9 cellular contexts compared by ENCODE assay signal in genomic region chr5:14156611-14157493, GRCh38. TPM values are rescaled to one million over a fixed set of nuclear protein-coding genes. Genes with fewer than 3 reads are reported as not detected.
DNase-seq lines count a peak whose midpoint lies in the region; ATAC-seq lines count a peak whose summit lies in the region.
"Had no signal": no experiment of that assay in that cellular context is flagged by ENCODE, and none has a peak within 500 bp of the region (broad histone marks: within the 10 kb centered on the region; RNA-seq: fewer than 3 reads in every experiment).

No MANE protein-coding gene starts in this region.

- H3K36me3 Mint-ChIP-seq in activated T-helper 1 cell treated with anti-CD3 and anti-CD28 coated beads, Interleukin-12 subunit alpha, Interleukin-12 subunit beta, Interleukin-2, Interleukin-4 antibody, amounts not matched to agents 30 ng/mL and 10 ng/mL and 1 ng/mL, durations not matched to agents 14 hours and 24 hours and 36 hours (ENCODE audit: low read depth) = no peaks in the 10 kb centered on the region
- H3K36me3 Mint-ChIP-seq: activated naive CD8-positive, alpha-beta T cell treated with anti-CD3 and anti-CD28 coated beads, Interleukin-2, amount 10 ng/mL, durations not matched to agents 7 days and 5 days had no signal

- no peaks in the 10 kb centered on the region for H3K36me3 ChIP-seq in muscle layer of colon (ENCODE audit: insufficient read depth, low read length)

- peaks cover 72% of the 10 kb centered on the region for H3K4me1 ChIP-seq in muscle layer of colon (ENCODE audit: insufficient read depth, low read length)

- no peaks in the 10 kb centered on the region for H3K4me1 Mint-ChIP-seq in activated T-helper 1 cell treated with anti-CD3 and anti-CD28 coated beads, Interleukin-12 subunit alpha, Interleukin-12 subunit beta, Interleukin-2, Interleukin-4 antibody, amounts not matched to agents 30 ng/mL and 10 ng/mL and 1 ng/mL, durations not matched to agents 14 hours and 24 hours and 36 hours (ENCODE audit: low read depth)
- H3K4me1 Mint-ChIP-seq: activated naive CD8-positive, alpha-beta T cell treated with anti-CD3 and anti-CD28 coated beads, Interleukin-2, amount 10 ng/mL, durations not matched to agents 7 days and 5 days had no signal

- DNase-seq in NCI-H187 (lab: John Stamatoyannopoulos, UW) (peak; percentile 43 to 49), brain pericyte (ENCODE audit: low read depth, low spot score) (peak; percentile 78), GDM1 (lab: John Stamatoyannopoulos, UW) (no peak)
- no peak for DNase-seq in activated T-helper 1 cell treated with anti-CD3 and anti-CD28 coated beads, Interleukin-12 subunit alpha, Interleukin-12 subunit beta, Interleukin-2, Interleukin-4 antibody, amounts not matched to agents 30 ng/mL and 10 ng/mL and 1 ng/mL, durations not matched to agents 14 hours and 24 hours and 36 hours (ENCODE audit: low spot score)
- DNase-seq: activated naive CD8-positive, alpha-beta T cell treated with anti-CD3 and anti-CD28 coated beads, Interleukin-2, amount 10 ng/mL, durations not matched to agents 7 days and 5 days had no signal

- intact Hi-C loops in activated T-helper 1 cell treated with anti-CD3 and anti-CD28 coated beads, Interleukin-12 subunit alpha, Interleukin-12 subunit beta, Interleukin-2, Interleukin-4 antibody, amounts not matched to agents 30 ng/mL and 10 ng/mL and 1 ng/mL, durations not matched to agents 14 hours and 24 hours and 36 hours (cut with micrococcal nuclease) = no loop called here

- no peak overlapping the region for H3K27ac Mint-ChIP-seq in activated T-helper 1 cell treated with anti-CD3 and anti-CD28 coated beads, Interleukin-12 subunit alpha, Interleukin-12 subunit beta, Interleukin-2, Interleukin-4 antibody, amounts not matched to agents 30 ng/mL and 10 ng/mL and 1 ng/mL, durations not matched to agents 14 hours and 24 hours and 36 hours
- H3K27ac Mint-ChIP-seq: activated naive CD8-positive, alpha-beta T cell treated with anti-CD3 and anti-CD28 coated beads, Interleukin-2, amount 10 ng/mL, durations not matched to agents 7 days and 5 days had no signal

- H3K27me3 Mint-ChIP-seq in activated T-helper 1 cell treated with anti-CD3 and anti-CD28 coated beads, Interleukin-12 subunit alpha, Interleukin-12 subunit beta, Interleukin-2, Interleukin-4 antibody, amounts not matched to agents 30 ng/mL and 10 ng/mL and 1 ng/mL, durations not matched to agents 14 hours and 24 hours and 36 hours (ENCODE audit: insufficient read depth) = peaks cover 7% of the 10 kb centered on the region

- peak overlapping the region in 1 of 2 donors; percentile 10 for H3K4me3 ChIP-seq in muscle layer of colon (ENCODE audit: low read depth in 1 of 2, low read length in 2 of 2)

- peak; percentile 34 for ATAC-seq in GM18508 (IDR thresholded peaks at IDR 0.05; ENCODE audit: insufficient read depth, unreplicated experiment)
- peak; percentile 61 for ATAC-seq in HG02642 (IDR thresholded peaks at IDR 0.05; ENCODE audit: poor library complexity, unreplicated experiment)
- no peak for ATAC-seq in activated CD4-positive, CD25-positive, alpha-beta regulatory T cell treated with anti-CD3 and anti-CD28 coated beads, Interleukin-2, amount 50 U/mL, for 24 hours

- H3K9me3 ChIP-seq in muscle layer of colon (ENCODE audit: low read length) = no peaks in the 10 kb centered on the region

- no peaks in the 10 kb centered on the region for H3K27me3 ChIP-seq in muscle layer of colon (ENCODE audit: control insufficient read depth in 1 of 2, insufficient read depth in 2 of 2, low read length in 2 of 2)

- no peaks in the 10 kb centered on the region for H3K9me3 Mint-ChIP-seq in activated T-helper 1 cell treated with anti-CD3 and anti-CD28 coated beads, Interleukin-12 subunit alpha, Interleukin-12 subunit beta, Interleukin-2, Interleukin-4 antibody, amounts not matched to agents 30 ng/mL and 10 ng/mL and 1 ng/mL, durations not matched to agents 14 hours and 24 hours and 36 hours
- H3K9me3 Mint-ChIP-seq: activated naive CD8-positive, alpha-beta T cell treated with anti-CD3 and anti-CD28 coated beads, Interleukin-2, amount 10 ng/mL, durations not matched to agents 7 days and 5 days had no signal

- peak overlapping the region; percentile 58 for H3K9ac ChIP-seq in muscle layer of colon (ENCODE audit: low read length)

- H3K27ac ChIP-seq in muscle layer of colon (ENCODE audit: low read depth, low read length) = peak overlapping the region; percentile 52

- no peak overlapping the region for H3K4me3 Mint-ChIP-seq in activated T-helper 1 cell treated with anti-CD3 and anti-CD28 coated beads, Interleukin-12 subunit alpha, Interleukin-12 subunit beta, Interleukin-2, Interleukin-4 antibody, amounts not matched to agents 30 ng/mL and 10 ng/mL and 1 ng/mL, durations not matched to agents 14 hours and 24 hours and 36 hours
- H3K4me3 Mint-ChIP-seq: activated naive CD8-positive, alpha-beta T cell treated with anti-CD3 and anti-CD28 coated beads, Interleukin-2, amount 10 ng/mL, durations not matched to agents 7 days and 5 days had no signal

RNA-seq across cellular contexts. Expression of gene TRIO, which starts 13.7 kb away (rescaled TPM):
- 10.2 and 11.4 TPM in 2 replicates for total RNA-seq in activated T-helper 1 cell treated with anti-CD3 and anti-CD28 coated beads, Interleukin-12 subunit alpha, Interleukin-12 subunit beta, Interleukin-2, Interleukin-4 antibody, amounts not matched to agents 30 ng/mL and 10 ng/mL and 1 ng/mL, durations not matched to agents 14 hours and 24 hours and 36 hours

Comparison
In these comparisons a context has a peak if more than half of its experiments do, and no peak if none do; other contexts are left out.
1. ATAC-seq: peak in GM18508 (single experiment) and HG02642 (single experiment); none in activated CD4-positive, CD25-positive, alpha-beta regulatory T cell treated with anti-CD3 and anti-CD28 coated beads, Interleukin-2, amount 50 U/mL, for 24 hours (0 of 2).
2. DNase-seq: peak in NCI-H187 (2 of 2) and brain pericyte (single experiment); none in activated T-helper 1 cell treated with anti-CD3 and anti-CD28 coated beads, Interleukin-12 subunit alpha, Interleukin-12 subunit beta, Interleukin-2, Interleukin-4 antibody, amounts not matched to agents 30 ng/mL and 10 ng/mL and 1 ng/mL, durations not matched to agents 14 hours and 24 hours and 36 hours (single experiment) and GDM1 (single experiment).